Comparison of ENCODE assay signal across 22 cellular contexts in genomic region chr13:55483626-55484158, GRCh38.
"Had no signal": no experiment of that assay in that cellular context is flagged by ENCODE, and none has a peak within 500 bp of the region (broad histone marks: within the 10 kb centered on the region; RNA-seq: fewer than 3 reads in every experiment).

No MANE protein-coding gene starts in this region.

- ATAC-seq: effector memory CD8-positive, alpha-beta T cell; esophagus mucosa; gastrocnemius medialis; heart right ventricle; left cardiac atrium; left lung; left ventricle myocardium superior; lower lobe of right lung; mucosa of descending colon had no signal

- H3K27ac Mint-ChIP-seq: dendritic cell treated with granulocyte-macrophage colony-stimulating factor and Interleukin-4, amounts not matched to agents 40 ng/mL and 50 ng/mL, for 4 days; effector memory CD8-positive, alpha-beta T cell; endodermal cell; mesothelial cell of epicardium had no signal

- H3K4me1 ChIP-seq: esophagus squamous epithelium, gastrocnemius medialis, heart right ventricle, left lung, lower lobe of right lung had no signal

- H3K4me3 ChIP-seq: coronary artery, esophagus squamous epithelium, gastrocnemius medialis, heart right ventricle, left lung, lower lobe of right lung, mucosa of descending colon had no signal

- H3K4me3 Mint-ChIP-seq: dendritic cell treated with granulocyte-macrophage colony-stimulating factor and Interleukin-4, amounts not matched to agents 40 ng/mL and 50 ng/mL, for 4 days; effector memory CD8-positive, alpha-beta T cell; endodermal cell; mesothelial cell of epicardium had no signal

- H3K36me3 ChIP-seq: esophagus squamous epithelium, gastrocnemius medialis, heart right ventricle, left lung, lower lobe of right lung had no signal

- H3K27ac ChIP-seq: coronary artery, epithelial cell of prostate, esophagus squamous epithelium, gastrocnemius medialis, heart right ventricle, left lung, lower lobe of right lung had no signal

- H3K27me3 ChIP-seq: esophagus squamous epithelium, gastrocnemius medialis, heart right ventricle, left lung had no signal

- H3K9me3 ChIP-seq: esophagus squamous epithelium, gastrocnemius medialis, left lung, lower lobe of right lung had no signal

- H3K9me3 Mint-ChIP-seq: dendritic cell treated with granulocyte-macrophage colony-stimulating factor and Interleukin-4, amounts not matched to agents 40 ng/mL and 50 ng/mL, for 4 days; effector memory CD8-positive, alpha-beta T cell had no signal

- H3K4me1 Mint-ChIP-seq: endodermal cell, mesothelial cell of epicardium had no signal

- DNase-seq: effector CD8-positive, alpha-beta T cell; effector memory CD8-positive, alpha-beta T cell; endodermal cell; erythroblast; esophagus squamous epithelium; foreskin fibroblast; foreskin melanocyte; gastrocnemius medialis; glutamatergic neuron; heart right ventricle; hippocampal formation; left cardiac atrium; left lung; left ventricle myocardium superior; lower lobe of right lung; mesenchymal stem cell; mucosa of descending colon had no signal

- H3K27me3 Mint-ChIP-seq: dendritic cell treated with granulocyte-macrophage colony-stimulating factor and Interleukin-4, amounts not matched to agents 40 ng/mL and 50 ng/mL, for 4 days; effector memory CD8-positive, alpha-beta T cell had no signal

- H3K36me3 Mint-ChIP-seq: mesothelial cell of epicardium had no signal
